In genomic region chr15:31366169-31366734, GRCh38 we compare ENCODE assay signal across 8 cellular contexts. TPM values are rescaled to one million over a fixed set of nuclear protein-coding genes. Genes with fewer than 3 reads are reported as not detected.
DNase-seq lines count a peak whose midpoint lies in the region; ATAC-seq and TF ChIP-seq lines count a peak whose summit lies in the region.

No MANE protein-coding gene starts in this region.

- H3K36me3 Mint-ChIP-seq in HFFc6 (ENCODE audit: low read depth) = peaks cover 12% of the 10 kb centered on the region
- peaks cover 6 to 27% of the 10 kb centered on the region in 2 donors for H3K36me3 Mint-ChIP-seq in activated naive CD4-positive, alpha-beta T cell treated with anti-CD3 and anti-CD28 coated beads, Interleukin-2, amount 50 U/mL, for 72 hours
- H3K36me3 Mint-ChIP-seq in stimulated activated effector memory CD8-positive, alpha-beta T cell treated with anti-CD3 and anti-CD28 coated beads, Interleukin-12 subunit alpha, Interleukin-12 subunit beta, amount 100 ng/mL, for 72 hours = peaks cover 75% of the 10 kb centered on the region

- H3K4me1 Mint-ChIP-seq in HFFc6 (ENCODE audit: low read depth) = peaks cover 47% of the 10 kb centered on the region
- H3K4me1 Mint-ChIP-seq in stimulated activated effector memory CD8-positive, alpha-beta T cell treated with anti-CD3 and anti-CD28 coated beads, Interleukin-12 subunit alpha, Interleukin-12 subunit beta, amount 100 ng/mL, for 72 hours = peaks cover 100% of the 10 kb centered on the region

- no peak; the same call in none of the 2 replicates for TF ChIP-seq CTCF in HFFc6 (IDR thresholded peaks at IDR 0.05)

- H3K9me3 Mint-ChIP-seq in HFFc6 = peaks cover 4% of the 10 kb centered on the region
- H3K9me3 Mint-ChIP-seq in activated naive CD4-positive, alpha-beta T cell treated with anti-CD3 and anti-CD28 coated beads, Interleukin-2, amount 50 U/mL, for 72 hours = no peaks in the 10 kb centered on the region
- H3K9me3 Mint-ChIP-seq in stimulated activated effector memory CD8-positive, alpha-beta T cell treated with anti-CD3 and anti-CD28 coated beads, Interleukin-12 subunit alpha, Interleukin-12 subunit beta, amount 100 ng/mL, for 72 hours = no peaks in the 10 kb centered on the region

- peaks cover 1% of the 10 kb centered on the region; the same call in 1 of the 2 replicates for H3K27me3 Mint-ChIP-seq in HFFc6 (ENCODE audit: insufficient read depth)

- DNase-seq in HFFc6 (peak; percentile 13), hepatic stellate cell (ENCODE audit: low spot score) (peak; percentile 50), mucosa of gallbladder (ENCODE audit: low spot score) (no peak), NCI-H1930 (lab: John Stamatoyannopoulos, UW) (no peak), NCI-H187 treated with DMSO at 0.1 percent for 48 hours (lab: John Stamatoyannopoulos, UW) (no peak)
- DNase-seq in activated naive CD4-positive, alpha-beta T cell treated with anti-CD3 and anti-CD28 coated beads, Interleukin-2, amount 50 U/mL, for 72 hours (ENCODE audit: low spot score in 2 of 2) = no peak
- DNase-seq in stimulated activated effector memory CD8-positive, alpha-beta T cell treated with anti-CD3 and anti-CD28 coated beads, Interleukin-12 subunit alpha, Interleukin-12 subunit beta, amount 100 ng/mL, for 72 hours (ENCODE audit: low spot score in 2 of 2) = no peak

- peak overlapping the region; percentile 60 for H3K4me3 Mint-ChIP-seq in HFFc6
- H3K4me3 Mint-ChIP-seq in stimulated activated effector memory CD8-positive, alpha-beta T cell treated with anti-CD3 and anti-CD28 coated beads, Interleukin-12 subunit alpha, Interleukin-12 subunit beta, amount 100 ng/mL, for 72 hours = peak overlapping the region; percentile 74

- peak in 1 of 2 donors; percentile 2 for ATAC-seq in activated naive CD4-positive, alpha-beta T cell treated with anti-CD3 and anti-CD28 coated beads, Interleukin-2, amount 50 U/mL, for 72 hours
- no peak for ATAC-seq in stimulated activated effector memory CD8-positive, alpha-beta T cell treated with anti-CD3 and anti-CD28 coated beads, Interleukin-12 subunit alpha, Interleukin-12 subunit beta, amount 100 ng/mL, for 72 hours
- ATAC-seq in GM18517 (IDR thresholded peaks at IDR 0.05; ENCODE audit: unreplicated experiment) = no peak

- H3K27ac Mint-ChIP-seq in HFFc6 = peak overlapping the region; percentile 51; the same call in 1 of the 2 replicates
- peak overlapping the region; percentile 81 to 82 for H3K27ac Mint-ChIP-seq in activated naive CD4-positive, alpha-beta T cell treated with anti-CD3 and anti-CD28 coated beads, Interleukin-2, amount 50 U/mL, for 72 hours
- H3K27ac Mint-ChIP-seq in stimulated activated effector memory CD8-positive, alpha-beta T cell treated with anti-CD3 and anti-CD28 coated beads, Interleukin-12 subunit alpha, Interleukin-12 subunit beta, amount 100 ng/mL, for 72 hours = peak overlapping the region; percentile 77

RNA-seq across cellular contexts. Expression of gene KLF13, which starts 39.6 kb away (rescaled TPM):
- 10 to 100 TPM; 22.5 to 29.1 (median 23.5) TPM for total RNA-seq in HFFc6 (2021; fragmentation: NEBNext Ultra II Directional; extraction: Animal tissue kit (Norgen Biotek cat#: 25700))
- total RNA-seq in activated naive CD4-positive, alpha-beta T cell treated with anti-CD3 and anti-CD28 coated beads, Interleukin-2, amount 50 U/mL, for 72 hours = 100 to 1,000 TPM; 124 to 161 TPM
- 86.0 TPM for total RNA-seq in mucosa of gallbladder

Comparison
In these comparisons a context has a peak if more than half of its experiments do, and no peak if none do; other contexts are left out.
1. DNase-seq: peak in HFFc6 (single experiment) and hepatic stellate cell (single experiment); none in activated naive CD4-positive, alpha-beta T cell treated with anti-CD3 and anti-CD28 coated beads, Interleukin-2, amount 50 U/mL, for 72 hours (0 of 2), stimulated activated effector memory CD8-positive, alpha-beta T cell treated with anti-CD3 and anti-CD28 coated beads, Interleukin-12 subunit alpha, Interleukin-12 subunit beta, amount 100 ng/mL, for 72 hours (0 of 2), mucosa of gallbladder (single experiment), NCI-H1930 (0 of 2) and NCI-H187 treated with DMSO at 0.1 percent for 48 hours (single experiment).
2. Peak in every context shown above with its lines, with median percentiles within 50 percentile points of each other: H3K27ac Mint-ChIP-seq.